Comparison of ENCODE assay signal across 8 cellular contexts in genomic region chr1:17661546-17662157, GRCh38.
DNase-seq lines count a peak whose midpoint lies in the region; ATAC-seq and TF ChIP-seq lines count a peak whose summit lies in the region.

No MANE protein-coding gene starts in this region.

- ATAC-seq in left lung, result peak; percentile 74
- ATAC-seq in GM21381 (IDR thresholded peaks at IDR 0.05; ENCODE audit: unreplicated experiment), result no peak

- peak; percentile 24 for DNase-seq in NCI-H1436 (lab: John Stamatoyannopoulos, UW)
- no peak for DNase-seq in NCI-H1436 treated with DMSO at 0.1 percent for 48 hours (lab: John Stamatoyannopoulos, UW)
- DNase-seq in cerebellar nuclear complex (lab: John Stamatoyannopoulos, UW), result peak; percentile 20 to 68
- peak in 1 of 2 donors; percentile 46 for DNase-seq in left lung
- DNase-seq in stimulated activated CD4-positive, alpha-beta T cell treated with anti-CD3 and anti-CD28 coated beads, TNF-alpha, amount 100 ng/mL, for 24 hours (ENCODE audit: low read depth in 3 of 3), result peak; percentile 14 to 61 (median 22)

- no peaks in the 10 kb centered on the region for H3K27me3 ChIP-seq in left lung

- TF ChIP-seq CTCF in LNCAP (IDR thresholded peaks at IDR 0.05), result peak; percentile 62
- TF ChIP-seq CTCF in WI38 (IDR thresholded peaks at IDR 0.05; ENCODE audit: low read depth, low read length), result peak; percentile 88
- TF ChIP-seq CTCF in left lung (IDR thresholded peaks at IDR 0.05), result peak; percentile 70 to 76

- intact Hi-C loops in left lung (cut with DNase I), result loop anchor here in 1 of 2 donors (10.0 kb wide), 1 partner anchor 163 kb away; no protein-coding TSS in a partner anchor

- peaks cover 0 to 61% of the 10 kb centered on the region in 2 donors for H3K36me3 ChIP-seq in left lung

- no peaks in the 10 kb centered on the region for H3K4me1 ChIP-seq in left lung

- H3K4me3 ChIP-seq in WI38 (ENCODE audit: low read depth, low read length) (no peak overlapping the region), left lung (no peak overlapping the region)

- H3K27ac ChIP-seq in left lung, result no peak overlapping the region

- H3K9me3 ChIP-seq in left lung, result no peaks in the 10 kb centered on the region
